Comparison of ENCODE assay signal across 9 cellular contexts in genomic region chr5:96565843-96566242, GRCh38.
DNase-seq lines count a peak whose midpoint lies in the region; ATAC-seq, FAIRE-seq and TF ChIP-seq lines count a peak whose summit lies in the region.
"Had no signal": no experiment of that assay in that cellular context is flagged by ENCODE, and none has a peak within 500 bp of the region (broad histone marks: within the 10 kb centered on the region; RNA-seq: fewer than 3 reads in every experiment).

No MANE protein-coding gene starts in this region.

- intact Hi-C loops in stomach (cut with DNase I; ENCODE audit: low total_unique reads), result no loop called here
- intact Hi-C loops in sciatic nerve (cut with DNase I), result no loop called here
- intact Hi-C loops in body of pancreas (cut with DNase I), result no loop called here

- no peak overlapping the region for H3K9ac ChIP-seq in keratinocyte (ENCODE audit: control insufficient read depth, extremely low read depth, insufficient read depth, low read length)

- dilution Hi-C loops in keratinocyte (cut with MboI; ENCODE audit: extremely low pct_ligation_motif_present, low sequenced_read_pairs), result no loop called here

- H3K79me2 ChIP-seq in keratinocyte (ENCODE audit: control insufficient read depth, insufficient read depth, low read length), result no peaks in the 10 kb centered on the region

- no peak for ATAC-seq in sciatic nerve
- no peak for ATAC-seq in body of pancreas

- H2AFZ ChIP-seq in keratinocyte (ENCODE audit: control insufficient read depth, low read length), result no peak overlapping the region

- H3K4me1 ChIP-seq in keratinocyte (ENCODE audit: control insufficient read depth, extremely low read depth, insufficient read depth, low read length), result peaks cover 14% of the 10 kb centered on the region
- peaks cover 0 to 7% (median 0%) of the 10 kb centered on the region in 4 donors for H3K4me1 ChIP-seq in stomach
- H3K4me1 ChIP-seq in body of pancreas, result peaks cover 9% of the 10 kb centered on the region

- H3K4me3 ChIP-seq in GM12865 (ENCODE audit: low read depth, low read length), result no peak overlapping the region
- H3K4me3 ChIP-seq in keratinocyte (ENCODE audit: control insufficient read depth in 2 of 3, extremely low read depth in 1 of 3, insufficient read depth in 2 of 3, low read depth in 1 of 3, low read length in 3 of 3), result no peak overlapping the region
- H3K4me3 ChIP-seq in WERI-Rb-1 (ENCODE audit: low read depth, low read length), result no peak overlapping the region
- H3K4me3 ChIP-seq in stomach, result no peak overlapping the region
- H3K4me3 ChIP-seq in body of pancreas, result no peak overlapping the region

- no peak overlapping the region for H3K4me2 ChIP-seq in keratinocyte (ENCODE audit: control insufficient read depth, extremely low read depth, insufficient read depth, low read depth, low read length)

- no peaks in the 10 kb centered on the region for H3K9me1 ChIP-seq in keratinocyte (ENCODE audit: control insufficient read depth, extremely low read depth, insufficient read depth, low read length)

- no peaks in the 10 kb centered on the region for H4K20me1 ChIP-seq in keratinocyte (ENCODE audit: control insufficient read depth, extremely low read depth, insufficient read depth, low read length)

- 65 to 76% (median 72%) methylated on average over 4 of the region's 4 CpGs for WGBS in stomach, 5 donors
- WGBS in body of pancreas, 2 donors, result 70 to 84% methylated on average over 4 of the region's 4 CpGs

- peak; percentile 66 for DNase-seq in GM12865 (ENCODE audit: low read depth)
- peak; percentile 83 for DNase-seq in HCEC 1CT
- DNase-seq in RCC 7860 (ENCODE audit: low spot score), result peak; percentile 83
- no peak for DNase-seq in keratinocyte (ENCODE audit: low read depth, low spot score)
- no peak for DNase-seq in WERI-Rb-1
- DNase-seq in stomach, result no peak
- no peak for DNase-seq in sciatic nerve (ENCODE audit: low spot score)
- DNase-seq in body of pancreas, result no peak
- DNase-seq: nephron progenitor cell had no signal

- H3K36me3 ChIP-seq in keratinocyte (ENCODE audit: control insufficient read depth in 2 of 2, extremely low read depth in 1 of 2, insufficient read depth in 2 of 2, low read length in 2 of 2) (no peaks in the 10 kb centered on the region), WERI-Rb-1 (no peaks in the 10 kb centered on the region), stomach (no peaks in the 10 kb centered on the region), body of pancreas (replicated peaks in 1 of 2; ENCODE audit: insufficient read depth in 1 of 2, low read depth in 2 of 2) (no peaks in the 10 kb centered on the region)

- TF ChIP-seq CTCF in GM12865 (IDR thresholded peaks at IDR 0.05; ENCODE audit: insufficient read depth, low read depth, low read length, missing control alignments), result no peak
- TF ChIP-seq CTCF in keratinocyte (optimal IDR thresholded peaks at IDR 0.05 in 1 of 3, IDR thresholded peaks at IDR 0.05 in 1 of 3, conservative IDR thresholded peaks at IDR 0.05 in 1 of 3; ENCODE audit: extremely low read depth in 1 of 3, insufficient read depth in 2 of 3, low read length in 3 of 3), result no peak
- no peak for TF ChIP-seq CTCF in WERI-Rb-1 (IDR thresholded peaks at IDR 0.05; ENCODE audit: low read depth, low read length)
- no peak for TF ChIP-seq CTCF in stomach (IDR thresholded peaks at IDR 0.05)
- TF ChIP-seq CTCF in body of pancreas (IDR thresholded peaks at IDR 0.05), result no peak

- TF ChIP-seq POLR2A in stomach (IDR thresholded peaks at IDR 0.05) (no peak), body of pancreas (IDR thresholded peaks at IDR 0.05) (no peak)

- FAIRE-seq in RCC 7860 (lab: Jason Lieb, UNC) (no peak), keratinocyte (lab: Jason Lieb, UNC) (peak; percentile 39)

- TF ChIP-seq EP300 in stomach (IDR thresholded peaks at IDR 0.05), result no peak

- no peaks in the 10 kb centered on the region for H3K9me3 ChIP-seq in keratinocyte (ENCODE audit: control insufficient read depth, low read depth, low read length)
- H3K9me3 ChIP-seq in WERI-Rb-1 (ENCODE audit: severe bottlenecking), result no peaks in the 10 kb centered on the region
- H3K9me3 ChIP-seq in stomach, result no peaks in the 10 kb centered on the region
- H3K9me3 ChIP-seq in body of pancreas, result no peaks in the 10 kb centered on the region

- H3K27ac ChIP-seq in keratinocyte (ENCODE audit: control insufficient read depth, insufficient read depth, low read length) (no peak overlapping the region), WERI-Rb-1 (no peak overlapping the region), stomach (no peak overlapping the region), body of pancreas (no peak overlapping the region)

- no peaks in the 10 kb centered on the region for H3K27me3 ChIP-seq in keratinocyte (ENCODE audit: control insufficient read depth, extremely low read depth, insufficient read depth, low read length)
- no peaks in the 10 kb centered on the region for H3K27me3 ChIP-seq in WERI-Rb-1 (ENCODE audit: insufficient read depth, low read depth, severe bottlenecking)
- no peaks in the 10 kb centered on the region for H3K27me3 ChIP-seq in stomach
- no peaks in the 10 kb centered on the region for H3K27me3 ChIP-seq in body of pancreas

Comparison
In these comparisons a context has a peak if more than half of its experiments do, and no peak if none do; other contexts are left out.
1. DNase-seq: peak in GM12865 (single experiment), HCEC 1CT (single experiment) and RCC 7860 (single experiment); none in keratinocyte (single experiment), WERI-Rb-1 (single experiment), stomach (single experiment), sciatic nerve (single experiment) and body of pancreas (0 of 4).